ENCODE assay signal across 8 cellular contexts in genomic region chrX:71532078-71532752, GRCh38. TPM values are rescaled to one million over a fixed set of nuclear protein-coding genes. Genes with fewer than 3 reads are reported as not detected.
A peak's percentile ranks its signal among the peaks of the same experiment; 100 is the strongest.
DNase-seq lines count a peak whose midpoint lies in the region; ATAC-seq, FAIRE-seq and TF ChIP-seq lines count a peak whose summit lies in the region.

No MANE protein-coding gene starts in this region.

- no peaks in the 10 kb centered on the region for H3K36me3 ChIP-seq in ES-I3 (ENCODE audit: insufficient read depth, low read length)
- no peaks in the 10 kb centered on the region for H3K36me3 ChIP-seq in uterus

- intact Hi-C loops in uterus (cut with DNase I; ENCODE audit: low total_unique reads): no loop called here

- peaks cover 21% of the 10 kb centered on the region for H3K4me1 Mint-ChIP-seq in nephron

- peaks cover 7% of the 10 kb centered on the region for H3K9me3 Mint-ChIP-seq in nephron

- no peak for FAIRE-seq in urothelium cell line (lab: Jason Lieb, UNC)

- DNase-seq in NCI-H526 treated with DMSO at 0.1 percent for 48 hours (lab: John Stamatoyannopoulos, UW): peak; percentile 3
- DNase-seq in activated T-cell treated with anti-CD3 and anti-CD28 coated beads for 24 hours (ENCODE audit: low read depth): peak; percentile 52
- DNase-seq in erythroblast (lab: John Stamatoyannopoulos, UW): peak; percentile 69 to 75
- DNase-seq in uterus: peak in 1 of 2 donors; percentile 15
- DNase-seq in urothelium cell line (ENCODE audit: low spot score): no peak

- peak overlapping the region; percentile 88 to 93 for H3K27ac ChIP-seq in uterus

- TF ChIP-seq CTCF in nephron (IDR thresholded peaks at IDR 0.05; ENCODE audit: unreplicated experiment in 3 of 3) (no peak), uterus (IDR thresholded peaks at IDR 0.05) (no peak)

- H3K4me1 ChIP-seq in ES-I3 (ENCODE audit: insufficient read depth, low read length) (no peaks in the 10 kb centered on the region; the same call in 1 of the 2 replicates), uterus (no peaks in the 10 kb centered on the region)

- peak; percentile 15 for ATAC-seq in HG02588 (IDR thresholded peaks at IDR 0.05; ENCODE audit: unreplicated experiment)

- no peaks in the 10 kb centered on the region for H3K27me3 ChIP-seq in uterus

- no peaks in the 10 kb centered on the region for H3K27me3 Mint-ChIP-seq in nephron (ENCODE audit: low read depth)

- H3K9me3 ChIP-seq in ES-I3 (ENCODE audit: control insufficient read depth, insufficient read depth, low read length): no peaks in the 10 kb centered on the region
- H3K9me3 ChIP-seq in uterus: no peaks in the 10 kb centered on the region

- H3K27ac Mint-ChIP-seq in nephron: peak overlapping the region; percentile 92 to 96 (median 95)

- TF ChIP-seq POLR2A in erythroblast (IDR thresholded peaks at IDR 0.05; ENCODE audit: low read length): no peak
- no peak for TF ChIP-seq POLR2A in uterus (IDR thresholded peaks at IDR 0.05)

- peak overlapping the region; percentile 98 to 99 (median 98) for H3K4me3 Mint-ChIP-seq in nephron

- H3K9ac ChIP-seq in ES-I3 (ENCODE audit: low read depth, low read length): peak overlapping the region; percentile 52

- H3K4me3 ChIP-seq in uterus: peak overlapping the region; percentile 55 to 73

- H3K36me3 Mint-ChIP-seq in nephron (ENCODE audit: low read depth): peaks cover 4% of the 10 kb centered on the region

RNA-seq across cellular contexts. Expression of gene OGT, which starts 0.7 kb away (rescaled TPM):
- 100 to 1,000 TPM; 117 to 243 (median 144) TPM for total RNA-seq in uterus

RNA-seq across cellular contexts. Expression of gene GCNA, which starts 46.0 kb away (rescaled TPM):
- total RNA-seq in uterus: 1 to 10 TPM; 1.2 to 7.9 (median 2.5) TPM
